In genomic region chr20:64062596-64063388, GRCh38 we compare ENCODE assay signal across 8 cellular contexts. TPM values are rescaled to one million over a fixed set of nuclear protein-coding genes. Genes with fewer than 3 reads are reported as not detected.
DNase-seq lines count a peak whose midpoint lies in the region; ATAC-seq lines count a peak whose summit lies in the region.

Gene TCEA2, plus strand, starts transcription at chr20:64063198. Its CDS starts 115 bp downstream, at chr20:64063313.

- ATAC-seq in CD4-positive, CD25-positive, alpha-beta regulatory T cell (ENCODE audit: low read depth in 2 of 2): peak; percentile 97 to 98
- peak; percentile 50 for ATAC-seq in GM19468 (IDR thresholded peaks at IDR 0.05; ENCODE audit: extremely low read depth, unreplicated experiment)

- H3K4me1 Mint-ChIP-seq in CD4-positive, CD25-positive, alpha-beta regulatory T cell: peaks cover 0 to 50% (median 21%) of the 10 kb centered on the region in 4 donors

- peak within 1 kb of the TSS in 1 of 2 experiments; percentile 68 for H3K14ac ChIP-seq in mesenchymal stem cell (ENCODE audit: low read length in 2 of 2)

- H3K4me3 Mint-ChIP-seq in CD4-positive, CD25-positive, alpha-beta regulatory T cell: peak within 1 kb of the TSS; percentile 78 to 89 (median 87)

- peak within 1 kb of the TSS; percentile 65 to 94 (median 88) for H3K27ac Mint-ChIP-seq in CD4-positive, CD25-positive, alpha-beta regulatory T cell

- H3K23ac ChIP-seq in mesenchymal stem cell (ENCODE audit: low read length in 2 of 2): peak within 1 kb of the TSS; percentile 10 to 96

- H3K27me3 ChIP-seq in CD4-positive, CD25-positive, alpha-beta regulatory T cell (ENCODE audit: control insufficient read depth, insufficient read depth, low read length): no peaks in the 10 kb centered on the region
- H3K27me3 ChIP-seq in effector memory CD4-positive, alpha-beta T cell (replicated peaks; ENCODE audit: control insufficient read depth, insufficient read depth, low read length, poor library complexity, severe bottlenecking): no peaks in the 10 kb centered on the region
- H3K27me3 ChIP-seq in mesenchymal stem cell (ENCODE audit: control insufficient read depth in 1 of 2, insufficient read depth in 1 of 2, low read length in 2 of 2): peaks cover 0 to 12% of the 10 kb centered on the region in 2 experiments

- H3K9me3 ChIP-seq in CD4-positive, CD25-positive, alpha-beta regulatory T cell (ENCODE audit: control insufficient read depth in 2 of 2, low read length in 2 of 2): no peaks in the 10 kb centered on the region
- H3K9me3 ChIP-seq in effector memory CD4-positive, alpha-beta T cell (ENCODE audit: control insufficient read depth, low read length): no peaks in the 10 kb centered on the region
- H3K9me3 ChIP-seq in mesenchymal stem cell (ENCODE audit: control insufficient read depth, low read length): no peaks in the 10 kb centered on the region

- 8% methylated on average over 67 of the region's 85 CpGs for WGBS in mesenchymal stem cell

- H3K4me3 ChIP-seq in CD4-positive, CD25-positive, alpha-beta regulatory T cell (ENCODE audit: low read depth, low read length): no peak within 1 kb of the TSS
- peak within 1 kb of the TSS; percentile 69 for H3K4me3 ChIP-seq in effector memory CD4-positive, alpha-beta T cell (ENCODE audit: insufficient read depth, low read depth, low read length, poor library complexity, severe bottlenecking)
- H3K4me3 ChIP-seq in mesenchymal stem cell (ENCODE audit: insufficient read depth in 1 of 2, low read depth in 1 of 2, low read length in 2 of 2): peak within 1 kb of the TSS; percentile 86 to 91

- no peaks in the 10 kb centered on the region for H3K36me3 Mint-ChIP-seq in CD4-positive, CD25-positive, alpha-beta regulatory T cell

- H2BK5ac ChIP-seq in mesenchymal stem cell (ENCODE audit: low read depth, low read length, poor library complexity, severe bottlenecking): peak within 1 kb of the TSS; percentile 19

- H3K27ac ChIP-seq in CD4-positive, CD25-positive, alpha-beta regulatory T cell (ENCODE audit: insufficient read depth, low read length, poor library complexity, severe bottlenecking): peak within 1 kb of the TSS; percentile 51
- peak within 1 kb of the TSS; percentile 51 for H3K27ac ChIP-seq in effector memory CD4-positive, alpha-beta T cell (ENCODE audit: insufficient read depth, low read length, poor library complexity, severe bottlenecking)
- peak within 1 kb of the TSS; percentile 21 for H3K27ac ChIP-seq in mesenchymal stem cell (ENCODE audit: low read length, poor library complexity, severe bottlenecking)

- H4K8ac ChIP-seq in mesenchymal stem cell (ENCODE audit: low read length): peak within 1 kb of the TSS; percentile 99

- H3K27me3 Mint-ChIP-seq in CD4-positive, CD25-positive, alpha-beta regulatory T cell: no peaks in the 10 kb centered on the region

- H3K4me1 ChIP-seq in CD4-positive, CD25-positive, alpha-beta regulatory T cell (ENCODE audit: control insufficient read depth, insufficient read depth, low read length, poor library complexity, severe bottlenecking): peaks cover 50% of the 10 kb centered on the region
- H3K4me1 ChIP-seq in effector memory CD4-positive, alpha-beta T cell (ENCODE audit: control insufficient read depth, insufficient read depth, low read length, poor library complexity, severe bottlenecking): peaks cover 50% of the 10 kb centered on the region
- H3K4me1 ChIP-seq in mesenchymal stem cell (ENCODE audit: control insufficient read depth, insufficient read depth, low read depth, low read length): peaks cover 48% of the 10 kb centered on the region

- peak within 1 kb of the TSS; percentile 89 for H2BK15ac ChIP-seq in mesenchymal stem cell (ENCODE audit: low read depth, poor library complexity, severe bottlenecking)

- H2BK12ac ChIP-seq in mesenchymal stem cell (ENCODE audit: low read length in 2 of 2): no peak within 1 kb of the TSS

- H2BK120ac ChIP-seq in mesenchymal stem cell (ENCODE audit: low read depth, low read length): peak within 1 kb of the TSS; percentile 71

- H3K36me3 ChIP-seq in CD4-positive, CD25-positive, alpha-beta regulatory T cell (ENCODE audit: control insufficient read depth, insufficient read depth, low read length): no peaks in the 10 kb centered on the region
- no peaks in the 10 kb centered on the region for H3K36me3 ChIP-seq in effector memory CD4-positive, alpha-beta T cell (ENCODE audit: control insufficient read depth, insufficient read depth, low read length)
- peaks cover 0 to 5% of the 10 kb centered on the region in 2 experiments for H3K36me3 ChIP-seq in mesenchymal stem cell (ENCODE audit: control insufficient read depth in 1 of 2, insufficient read depth in 2 of 2, low read depth in 1 of 2, low read length in 2 of 2)

- DNase-seq in CD4-positive, CD25-positive, alpha-beta regulatory T cell: peak; percentile 88 to 96 (median 90)
- DNase-seq in HT-29 (ENCODE audit: low spot score) (peak; percentile 71), mesenchymal stem cell (peak; percentile 95)
- DNase-seq in NK-92 treated with Interleukin-12 subunit alpha and Interleukin-12 subunit beta, amount 100 ng/mL, for 24 hours (lab: John Stamatoyannopoulos, UW): peak; percentile 92
- peak; percentile 87 to 88 for DNase-seq in activated CD8-positive, alpha-beta memory T cell treated with anti-CD3 and anti-CD28 coated beads for 4 hours (ENCODE audit: low read depth in 2 of 2)
- DNase-seq in effector memory CD4-positive, alpha-beta T cell: peak; percentile 81 to 87 (median 82)
- DNase-seq in stimulated activated CD8-positive, alpha-beta memory T cell treated with anti-CD3 and anti-CD28 coated beads, Interleukin-12 subunit alpha, Interleukin-12 subunit beta, amount 100 ng/mL, for 24 hours (ENCODE audit: extremely low read depth): peak; percentile 88

- peaks cover 11% of the 10 kb centered on the region for H3K79me1 ChIP-seq in mesenchymal stem cell (replicated peaks; ENCODE audit: low read length, poor library complexity, severe bottlenecking)

- peak within 1 kb of the TSS; percentile 92 to 98 for H3K4ac ChIP-seq in mesenchymal stem cell (ENCODE audit: low read depth in 1 of 2, low read length in 2 of 2)

- peak within 1 kb of the TSS; percentile 76 for H2AFZ ChIP-seq in mesenchymal stem cell (ENCODE audit: low read depth, low read length)

- H3K18ac ChIP-seq in mesenchymal stem cell (ENCODE audit: low read depth in 1 of 2, low read length in 2 of 2): peak within 1 kb of the TSS; percentile 93 to 95

- peak within 1 kb of the TSS; percentile 92 for H3K4me2 ChIP-seq in mesenchymal stem cell (ENCODE audit: low read length, poor library complexity, severe bottlenecking)

- no peaks in the 10 kb centered on the region for H3K9me3 Mint-ChIP-seq in CD4-positive, CD25-positive, alpha-beta regulatory T cell

- H4K91ac ChIP-seq in mesenchymal stem cell (ENCODE audit: low read length): peak within 1 kb of the TSS; percentile 89

- peak within 1 kb of the TSS; percentile 93 for H3K9ac ChIP-seq in mesenchymal stem cell (ENCODE audit: low read length)

- peak within 1 kb of the TSS; percentile 65 for H2AK5ac ChIP-seq in mesenchymal stem cell (ENCODE audit: low read length, severe bottlenecking)

RNA-seq across cellular contexts. Expression of gene TCEA2, which starts in this region (rescaled TPM):
- 24.8 TPM for total RNA-seq in CD4-positive, CD25-positive, alpha-beta regulatory T cell
- polyA plus RNA-seq in CD4-positive, CD25-positive, alpha-beta regulatory T cell: 10 to 100 TPM; 17.7 to 27.1 (median 20.9) TPM
- total RNA-seq in HT-29 (2014; rRNA removed; shearing (Covaris generic)): 1.2 TPM in 1 of 2 replicates, not detected in the other
- 57.9 TPM for polyA plus RNA-seq in mesenchymal stem cell (2013, experiment 1 of 2)
- polyA plus RNA-seq in mesenchymal stem cell (2013, experiment 2 of 2): 60.9 TPM

Comparison
In these comparisons a context has a peak if more than half of its experiments do, and no peak if none do; other contexts are left out.
1. RNA of gene TCEA2 (total RNA-seq): 24.8 TPM in CD4-positive, CD25-positive, alpha-beta regulatory T cell (single experiment); 1.2 TPM in HT-29; every median in the first group is over 10 times any median in the second.
2. Peak in every context shown above with its lines, with median percentiles within 50 percentile points of each other: DNase-seq and H3K27ac ChIP-seq.